Comparison of ENCODE assay signal across 1 cellular context in genomic region chr2:61179701-61180639, GRCh38.
TF ChIP-seq lines count a peak whose summit lies in the region.

No MANE protein-coding gene starts in this region.

TF ChIP-seq in HCT116, 20 proteins besides CTCF, POLR2A, EP300 and RAD21 (continued from another document):
- TF ChIP-seq, protein P1, sequence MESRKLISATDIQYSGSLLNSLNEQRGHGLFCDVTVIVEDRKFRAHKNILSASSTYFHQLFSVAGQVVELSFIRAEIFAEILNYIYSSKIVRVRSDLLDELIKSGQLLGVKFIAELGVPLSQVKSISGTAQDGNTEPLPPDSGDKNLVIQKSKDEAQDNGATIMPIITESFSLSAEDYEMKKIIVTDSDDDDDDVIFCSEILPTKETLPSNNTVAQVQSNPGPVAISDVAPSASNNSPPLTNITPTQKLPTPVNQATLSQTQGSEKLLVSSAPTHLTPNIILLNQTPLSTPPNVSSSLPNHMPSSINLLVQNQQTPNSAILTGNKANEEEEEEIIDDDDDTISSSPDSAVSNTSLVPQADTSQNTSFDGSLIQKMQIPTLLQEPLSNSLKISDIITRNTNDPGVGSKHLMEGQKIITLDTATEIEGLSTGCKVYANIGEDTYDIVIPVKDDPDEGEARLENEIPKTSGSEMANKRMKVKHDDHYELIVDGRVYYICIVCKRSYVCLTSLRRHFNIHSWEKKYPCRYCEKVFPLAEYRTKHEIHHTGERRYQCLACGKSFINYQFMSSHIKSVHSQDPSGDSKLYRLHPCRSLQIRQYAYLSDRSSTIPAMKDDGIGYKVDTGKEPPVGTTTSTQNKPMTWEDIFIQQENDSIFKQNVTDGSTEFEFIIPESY (IDR thresholded peaks at IDR 0.05; ENCODE audit: extremely low read depth, insufficient replicate concordance, low read length) = no peak
- TF ChIP-seq EZH2 (IDR thresholded peaks at IDR 0.05) (no peak), EZH2phosphoT487 (IDR thresholded peaks at IDR 0.05; ENCODE audit: borderline replicate concordance) (no peak)
